19 cellular contexts compared by ENCODE assay signal in genomic region chr11:27217496-27217895, GRCh38.
DNase-seq lines count a peak whose midpoint lies in the region; ATAC-seq and TF ChIP-seq lines count a peak whose summit lies in the region.
"Had no signal": no experiment of that assay in that cellular context is flagged by ENCODE, and none has a peak within 500 bp of the region (broad histone marks: within the 10 kb centered on the region; RNA-seq: fewer than 3 reads in every experiment).

No MANE protein-coding gene starts in this region.

- H3K4me3 Mint-ChIP-seq in GM23338 (no peak overlapping the region), Calu3 (ENCODE audit: low read depth, unreplicated experiment) (no peak overlapping the region)
- H3K4me3 Mint-ChIP-seq in activated CD4-positive, alpha-beta memory T cell treated with anti-CD3 and anti-CD28 coated beads for 36 hours, result no peak overlapping the region
- H3K4me3 Mint-ChIP-seq: activated B cell treated with CpG ODN at 0.5 μM for 24 hours had no signal

- H3K9me3 Mint-ChIP-seq in GM23338 (peaks cover 4% of the 10 kb centered on the region; the same call in 1 of the 3 replicates), Calu3 (ENCODE audit: low read depth, unreplicated experiment) (no peaks in the 10 kb centered on the region)
- H3K9me3 Mint-ChIP-seq in activated CD4-positive, alpha-beta memory T cell treated with anti-CD3 and anti-CD28 coated beads for 36 hours, result no peaks in the 10 kb centered on the region
- H3K9me3 Mint-ChIP-seq: activated B cell treated with CpG ODN at 0.5 μM for 24 hours had no signal

- peaks cover 11% of the 10 kb centered on the region; the same call in 2 of the 3 replicates for H3K36me3 Mint-ChIP-seq in GM23338 (ENCODE audit: low read depth)
- no peaks in the 10 kb centered on the region for H3K36me3 Mint-ChIP-seq in Calu3 (ENCODE audit: insufficient read depth, unreplicated experiment)
- no peaks in the 10 kb centered on the region for H3K36me3 Mint-ChIP-seq in activated CD4-positive, alpha-beta memory T cell treated with anti-CD3 and anti-CD28 coated beads for 36 hours

- TF ChIP-seq CTCF in GM23338 (conservative IDR thresholded peaks at IDR 0.05; ENCODE audit: low read depth in 2 of 2) (no peak), Panc1 (IDR thresholded peaks at IDR 0.05) (no peak), fibroblast of lung (conservative IDR thresholded peaks at IDR 0.05 in 1 of 2, IDR thresholded peaks at IDR 0.05 in 1 of 2; ENCODE audit: low read depth in 1 of 2, low read length in 2 of 2) (no peak), psoas muscle (IDR thresholded peaks at IDR 0.05) (no peak), Calu3 (IDR thresholded peaks at IDR 0.05; ENCODE audit: unreplicated experiment) (no peak)

- H3K27me3 Mint-ChIP-seq in GM23338 (ENCODE audit: insufficient read depth, low read depth, poor library complexity), result peaks cover 7% of the 10 kb centered on the region
- no peaks in the 10 kb centered on the region for H3K27me3 Mint-ChIP-seq in Calu3 (ENCODE audit: unreplicated experiment)
- H3K27me3 Mint-ChIP-seq in activated CD4-positive, alpha-beta memory T cell treated with anti-CD3 and anti-CD28 coated beads for 36 hours, result peaks cover 12% of the 10 kb centered on the region

- WGBS in psoas muscle, 3 donors, result 42 to 68% (median 48%) methylated on average over 2 of the region's 2 CpGs

- H3K27ac ChIP-seq in GM23338 (ENCODE audit: low read depth) (no peak overlapping the region), Panc1 (ENCODE audit: low read length) (peak overlapping the region; percentile 96), fibroblast of lung (ENCODE audit: insufficient read depth, low read length) (peak overlapping the region; percentile 86), psoas muscle (peak overlapping the region; percentile 75)
- H3K27ac ChIP-seq: BLaER1 treated with 17β-estradiol and CSF1 and Interleukin-3, amounts not matched to agents 10 nM and 100 nM; foreskin keratinocyte had no signal

- CTCF ChIA-PET in Panc1 (lab: Charles Lee), result no interaction called here
- CTCF ChIA-PET in Calu3 (lab: Charles Lee), result interaction anchor here (1.2 kb wide), 1 partner anchor 8 kb away, joined by 3 read pairs; no protein-coding TSS in a partner anchor
- CTCF ChIA-PET in activated CD4-positive, alpha-beta memory T cell treated with anti-CD3 and anti-CD28 coated beads for 36 hours (lab: Charles Lee), result no interaction called here

- no peaks in the 10 kb centered on the region for H3K9me2 ChIP-seq in GM23338 (ENCODE audit: insufficient read depth)

- peaks cover 26% of the 10 kb centered on the region for H3K4me1 ChIP-seq in GM23338 (ENCODE audit: insufficient read depth)
- H3K4me1 ChIP-seq in Panc1 (ENCODE audit: control insufficient read depth, insufficient read depth, low read length), result peaks cover 43% of the 10 kb centered on the region
- H3K4me1 ChIP-seq in fibroblast of lung (ENCODE audit: control insufficient read depth, extremely low read depth, insufficient read depth, low read length), result peaks cover 36% of the 10 kb centered on the region
- H3K4me1 ChIP-seq in psoas muscle, result peaks cover 46% of the 10 kb centered on the region

- POLR2A ChIA-PET in Panc1 (lab: Charles Lee), result no interaction called here
- POLR2A ChIA-PET in activated CD4-positive, alpha-beta memory T cell treated with anti-CD3 and anti-CD28 coated beads for 36 hours (lab: Charles Lee), result no interaction called here

- H2AFZ ChIP-seq in GM23338 (no peak overlapping the region), fibroblast of lung (ENCODE audit: low read length) (no peak overlapping the region)

- H3K4me3 ChIP-seq in GM23338 (no peak overlapping the region), Panc1 (ENCODE audit: low read depth in 2 of 2, low read length in 2 of 2) (no peak overlapping the region), fibroblast of lung (replicated peaks in 1 of 4; ENCODE audit: control extremely low read depth in 1 of 4, insufficient read depth in 1 of 4, low read depth in 3 of 4, low read length in 4 of 4) (no peak overlapping the region), psoas muscle (no peak overlapping the region)
- H3K4me3 ChIP-seq: BLaER1 treated with 17β-estradiol and CSF1 and Interleukin-3, amounts not matched to agents 10 nM and 100 nM had no signal

- H3K27me3 ChIP-seq in GM23338 (ENCODE audit: insufficient read depth), result no peaks in the 10 kb centered on the region
- H3K27me3 ChIP-seq in Panc1 (ENCODE audit: control insufficient read depth, insufficient read depth, low read length), result no peaks in the 10 kb centered on the region
- no peaks in the 10 kb centered on the region for H3K27me3 ChIP-seq in fibroblast of lung (ENCODE audit: control insufficient read depth, insufficient read depth, low read length)
- no peaks in the 10 kb centered on the region for H3K27me3 ChIP-seq in psoas muscle (ENCODE audit: insufficient read depth in 3 of 3, low read length in 2 of 3)
- H3K27me3 ChIP-seq: BLaER1 treated with 17β-estradiol and CSF1 and Interleukin-3, amounts not matched to agents 10 nM and 100 nM; foreskin keratinocyte had no signal

- no peaks in the 10 kb centered on the region for H3F3A ChIP-seq in GM23338 (replicated peaks; ENCODE audit: low read depth)

- no peaks in the 10 kb centered on the region for H4K20me1 ChIP-seq in GM23338 (replicated peaks; ENCODE audit: insufficient read depth)
- H4K20me1 ChIP-seq in fibroblast of lung (ENCODE audit: control insufficient read depth, extremely low read depth, insufficient read depth, low read length), result no peaks in the 10 kb centered on the region
- H4K20me1 ChIP-seq: BLaER1 treated with 17β-estradiol and CSF1 and Interleukin-3, amounts not matched to agents 10 nM and 100 nM had no signal

- H3K27ac Mint-ChIP-seq in GM23338, result no peak overlapping the region
- H3K27ac Mint-ChIP-seq in Calu3 (ENCODE audit: unreplicated experiment), result no peak overlapping the region
- no peak overlapping the region for H3K27ac Mint-ChIP-seq in activated CD4-positive, alpha-beta memory T cell treated with anti-CD3 and anti-CD28 coated beads for 36 hours
- H3K27ac Mint-ChIP-seq: activated B cell treated with CpG ODN at 0.5 μM for 24 hours had no signal

- H3K79me2 ChIP-seq in GM23338 (replicated peaks; ENCODE audit: insufficient read depth) (no peaks in the 10 kb centered on the region), fibroblast of lung (ENCODE audit: control insufficient read depth, insufficient read depth, low read length) (no peaks in the 10 kb centered on the region)

- H3K9me3 ChIP-seq in Panc1 (ENCODE audit: control insufficient read depth, insufficient read depth, low read depth, low read length), result no peaks in the 10 kb centered on the region
- H3K9me3 ChIP-seq in fibroblast of lung (ENCODE audit: control insufficient read depth, insufficient read depth, low read depth, low read length), result no peaks in the 10 kb centered on the region
- H3K9me3 ChIP-seq in psoas muscle, result no peaks in the 10 kb centered on the region
- H3K9me3 ChIP-seq: BLaER1 treated with 17β-estradiol and CSF1 and Interleukin-3, amounts not matched to agents 10 nM and 100 nM had no signal

- H3K4me2 ChIP-seq in GM23338 (0 out of 2 replicates have a peak overlapping the region, but pooled peaks have one; percentile 14), fibroblast of lung (ENCODE audit: extremely low read depth, insufficient read depth, low read length) (no peak overlapping the region)
- H3K4me2 ChIP-seq: BLaER1 treated with 17β-estradiol and CSF1 and Interleukin-3, amounts not matched to agents 10 nM and 100 nM had no signal

- H3K4me1 Mint-ChIP-seq in GM23338, result peaks cover 32% of the 10 kb centered on the region
- H3K4me1 Mint-ChIP-seq in Calu3 (ENCODE audit: low read depth, unreplicated experiment), result peaks cover 36% of the 10 kb centered on the region
- H3K4me1 Mint-ChIP-seq in activated CD4-positive, alpha-beta memory T cell treated with anti-CD3 and anti-CD28 coated beads for 36 hours (ENCODE audit: low read depth), result no peaks in the 10 kb centered on the region
- H3K4me1 Mint-ChIP-seq: activated B cell treated with CpG ODN at 0.5 μM for 24 hours had no signal

- intact Hi-C loops in Panc1 (cut with micrococcal nuclease; ENCODE audit: unreplicated experiment) (no loop called here), psoas muscle (cut with DNase I) (no loop called here), Calu3 (cut with micrococcal nuclease; ENCODE audit: unreplicated experiment) (no loop called here)
- intact Hi-C loops in activated CD4-positive, alpha-beta memory T cell treated with anti-CD3 and anti-CD28 coated beads for 36 hours (cut with micrococcal nuclease), result no loop called here

- H3K9ac ChIP-seq in fibroblast of lung (ENCODE audit: insufficient read depth, low read length), result no peak overlapping the region
- H3K9ac ChIP-seq: BLaER1 treated with 17β-estradiol and CSF1 and Interleukin-3, amounts not matched to agents 10 nM and 100 nM had no signal

- BruUV-seq in Panc1 (replicated peaks; lab: Mats Ljungman, UMichigan) (no TSS peak), Calu3 (replicated peaks; lab: Mats Ljungman, UMichigan) (no TSS peak)

- no peak for DNase-seq in GM23338 (ENCODE audit: low spot score)
- no peak for DNase-seq in Panc1 (ENCODE audit: low read depth, low spot score)
- DNase-seq in fibroblast of lung (ENCODE audit: low read depth in 2 of 2), result no peak
- DNase-seq in psoas muscle, result no peak
- no peak for DNase-seq in retina
- no peak for DNase-seq in Calu3
- DNase-seq in NAMALWA (ENCODE audit: low spot score), result no peak
- no peak for DNase-seq in activated CD4-positive, alpha-beta memory T cell treated with anti-CD3 and anti-CD28 coated beads for 36 hours
- DNase-seq: activated B cell treated with CpG ODN at 0.5 μM for 24 hours; activated gamma-delta T cell treated with Interleukin-2 at 50 U/mL for 16 hours; activated T-cell treated with anti-CD3 and anti-CD28 coated beads, Interleukin-2, amount 50 U/mL, for 48 hours; central memory CD4-positive, alpha-beta T cell; COR-L47; DMS79 treated with DMSO at 0.1 percent for 48 hours; foreskin keratinocyte; GDM1; NCI-H146; stimulated activated naive CD4-positive, alpha-beta T cell had no signal

- in situ Hi-C loops in Panc1 (cut with HindIII; ENCODE audit: low pct_unique_long_range_greater_than_20kb, low sequenced_read_pairs), result no loop called here

- no peaks in the 10 kb centered on the region for H3K36me3 ChIP-seq in GM23338 (ENCODE audit: insufficient read depth)
- H3K36me3 ChIP-seq in Panc1 (ENCODE audit: control insufficient read depth, insufficient read depth, low read length), result no peaks in the 10 kb centered on the region
- H3K36me3 ChIP-seq in fibroblast of lung (ENCODE audit: control insufficient read depth, insufficient read depth, low read length), result no peaks in the 10 kb centered on the region
- H3K36me3 ChIP-seq in psoas muscle (ENCODE audit: insufficient read depth in 1 of 2, low read depth in 1 of 2), result no peaks in the 10 kb centered on the region
- H3K36me3 ChIP-seq: BLaER1 treated with 17β-estradiol and CSF1 and Interleukin-3, amounts not matched to agents 10 nM and 100 nM had no signal

- ATAC-seq in GM23338 (no peak), Panc1 (no peak), psoas muscle (no peak)

TF ChIP-seq in GM23338, 12 proteins besides CTCF, POLR2A, EP300 and RAD21:
- TF ChIP-seq EZH2 (IDR thresholded peaks at IDR 0.05; ENCODE audit: low read depth, unreplicated experiment), result no peak
